ENCODE assay signal across 10 cellular contexts in genomic region chr3:45547764-45548683, GRCh38. TPM values are rescaled to one million over a fixed set of nuclear protein-coding genes. Genes with fewer than 3 reads are reported as not detected.
DNase-seq lines count a peak whose midpoint lies in the region; ATAC-seq and TF ChIP-seq lines count a peak whose summit lies in the region.
"Had no signal": no experiment of that assay in that cellular context is flagged by ENCODE, and none has a peak within 500 bp of the region (broad histone marks: within the 10 kb centered on the region; RNA-seq: fewer than 3 reads in every experiment).

No MANE protein-coding gene starts in this region.

- TF ChIP-seq CTCF in RWPE1 (conservative IDR thresholded peaks at IDR 0.05; ENCODE audit: low read depth) (no peak), foreskin fibroblast (IDR thresholded peaks at IDR 0.05; ENCODE audit: low read depth, low read length) (no peak), gastrocnemius medialis (IDR thresholded peaks at IDR 0.05 in 4 of 5, conservative IDR thresholded peaks at IDR 0.05 in 1 of 5) (no peak)

- intact Hi-C loops in gastrocnemius medialis (cut with DNase I; ENCODE audit: low total_unique reads) = no loop called here

- ATAC-seq in gastrocnemius medialis (no peak), HG03095 (IDR thresholded peaks at IDR 0.05; ENCODE audit: unreplicated experiment) (no peak)

- in situ Hi-C loops in G401 (cut with HindIII; ENCODE audit: low sequenced_read_pairs) = no loop called here
- in situ Hi-C loops in gastrocnemius medialis (cut with MboI; ENCODE audit: low sequenced_read_pairs in 4 of 4) = no loop called here

- H3K4me1 ChIP-seq in gastrocnemius medialis = peaks cover 39 to 83% of the 10 kb centered on the region in 2 donors

- no peak for TF ChIP-seq POLR2A in gastrocnemius medialis (IDR thresholded peaks at IDR 0.05)

- DNase-seq in G401 (ENCODE audit: low spot score) = peak; percentile 91
- DNase-seq in RWPE1 (ENCODE audit: low spot score) = no peak
- peak; percentile 94 to 97 for DNase-seq in foreskin fibroblast
- peak; percentile 44 to 68 for DNase-seq in gastrocnemius medialis
- DNase-seq in dermis blood vessel endothelial cell = no peak
- DNase-seq in putamen (ENCODE audit: low spot score) = no peak
- no peak for DNase-seq in stimulated activated CD4-positive, alpha-beta T cell treated with anti-CD3 and anti-CD28 coated beads, Interleukin-4, amount 100 ng/mL, for 24 hours
- DNase-seq: activated naive CD4-positive, alpha-beta T cell treated with Interleukin-2 at 50 U/mL for 16 hours; NCI-H1417 had no signal

- no peak overlapping the region for H3K4me3 ChIP-seq in foreskin fibroblast (ENCODE audit: low read depth in 1 of 2, low read length in 2 of 2)
- no peak overlapping the region for H3K4me3 ChIP-seq in gastrocnemius medialis

- H3K36me3 ChIP-seq in gastrocnemius medialis = no peaks in the 10 kb centered on the region

- CTCF ChIA-PET in RWPE1 (lab: Yijun Ruan, JAX) = interaction anchor here (0.6 kb wide), 1 partner anchor 509 kb away, joined by 3 read pairs; no protein-coding TSS in a partner anchor

- H3K27ac ChIP-seq in RWPE1 (peak overlapping the region; percentile 20; the same call in 1 of the 2 replicates), gastrocnemius medialis (peak overlapping the region; percentile 47 to 86 (median 78))

- no peaks in the 10 kb centered on the region for H3K27me3 ChIP-seq in gastrocnemius medialis

- POLR2A ChIA-PET in RWPE1 (lab: Yijun Ruan, JAX; ENCODE audit: low non-redundant PET) = no interaction called here

- H3K9me3 ChIP-seq in gastrocnemius medialis = no peaks in the 10 kb centered on the region

RNA-seq across cellular contexts. Expression of gene LIMD1, which starts 46.5 kb away (rescaled TPM):
- 10.0 and 23.0 TPM in 2 replicates for total RNA-seq in G401 (2014; rRNA removed; shearing (Covaris generic))
- total RNA-seq in gastrocnemius medialis (10 to 100 TPM; 19.3 to 56.6 (median 27.1) TPM), dermis blood vessel endothelial cell (18.7 and 28.0 TPM in 2 replicates)

Comparison
In these comparisons a context has a peak if more than half of its experiments do, and no peak if none do; other contexts are left out.
1. DNase-seq: peak in G401 (single experiment), foreskin fibroblast (2 of 2) and gastrocnemius medialis (2 of 2); none in RWPE1 (single experiment), dermis blood vessel endothelial cell (single experiment), putamen (single experiment) and stimulated activated CD4-positive, alpha-beta T cell treated with anti-CD3 and anti-CD28 coated beads, Interleukin-4, amount 100 ng/mL, for 24 hours (single experiment).